23 cellular contexts compared by ENCODE assay signal in genomic region chr2:241115361-241115760, GRCh38. TPM values are rescaled to one million over a fixed set of nuclear protein-coding genes. Genes with fewer than 3 reads are reported as not detected.
DNase-seq lines count a peak whose midpoint lies in the region; ATAC-seq and TF ChIP-seq lines count a peak whose summit lies in the region.
"Had no signal": no experiment of that assay in that cellular context is flagged by ENCODE, and none has a peak within 500 bp of the region (broad histone marks: within the 10 kb centered on the region; RNA-seq: fewer than 3 reads in every experiment).

No MANE protein-coding gene starts in this region.

- H3K4me3 ChIP-seq in osteoblast (ENCODE audit: insufficient read depth, low read length): no peak overlapping the region
- H3K4me3 ChIP-seq: A549; BLaER1 treated with 17β-estradiol and CSF1 and Interleukin-3, amounts not matched to agents 10 nM and 100 nM; GM12878; HAP-1 had no signal

- H3K9me3 Mint-ChIP-seq in T-helper 1 cell treated with Interleukin-12 subunit alpha and Interleukin-12 subunit beta and Interleukin-4 antibody, amounts not matched to agents 30 μg/mL and 1 μg/mL, for 36 hours: no peaks in the 10 kb centered on the region
- H3K9me3 Mint-ChIP-seq: CD4-positive, alpha-beta T cell; CD8-positive, alpha-beta memory T cell; HFFc6 had no signal

- H3K27me3 Mint-ChIP-seq in T-helper 1 cell treated with Interleukin-12 subunit alpha and Interleukin-12 subunit beta and Interleukin-4 antibody, amounts not matched to agents 30 μg/mL and 1 μg/mL, for 36 hours (ENCODE audit: low read depth): no peaks in the 10 kb centered on the region
- H3K27me3 Mint-ChIP-seq in T-helper 17 cell: no peaks in the 10 kb centered on the region
- H3K27me3 Mint-ChIP-seq: CD4-positive, alpha-beta T cell; CD8-positive, alpha-beta memory T cell had no signal

- H3K4me1 ChIP-seq in osteoblast (ENCODE audit: insufficient read depth, low read length): no peaks in the 10 kb centered on the region
- H3K4me1 ChIP-seq: A549, BE2C, HAP-1 had no signal

- no peak overlapping the region for H3K4me2 ChIP-seq in osteoblast (ENCODE audit: insufficient read depth, low read length)
- H3K4me2 ChIP-seq: A549; BLaER1 treated with 17β-estradiol and CSF1 and Interleukin-3, amounts not matched to agents 10 nM and 100 nM had no signal

- H3K9me3 ChIP-seq in T-helper 17 cell (ENCODE audit: control insufficient read depth, low read length, poor library complexity, severe bottlenecking) (no peaks in the 10 kb centered on the region), osteoblast (ENCODE audit: low read depth, low read length) (no peaks in the 10 kb centered on the region)
- H3K9me3 ChIP-seq: A549, BE2C, HAP-1 had no signal

- H4K20me1 ChIP-seq in osteoblast (ENCODE audit: insufficient read depth, low read length): no peaks in the 10 kb centered on the region

- no peaks in the 10 kb centered on the region for H3K79me2 ChIP-seq in osteoblast (ENCODE audit: insufficient read depth, low read length)

- peak overlapping the region; percentile 62 for H3K27ac Mint-ChIP-seq in T-helper 1 cell treated with Interleukin-12 subunit alpha and Interleukin-12 subunit beta and Interleukin-4 antibody, amounts not matched to agents 30 μg/mL and 1 μg/mL, for 36 hours
- peak overlapping the region; percentile 90 for H3K27ac Mint-ChIP-seq in T-helper 17 cell
- H3K27ac Mint-ChIP-seq: CD14-positive monocyte; CD4-positive, alpha-beta T cell; HFFc6 had no signal

- H3K27me3 ChIP-seq in osteoblast (ENCODE audit: insufficient read depth, low read length): no peaks in the 10 kb centered on the region
- H3K27me3 ChIP-seq: BE2C; BLaER1 treated with 17β-estradiol and CSF1 and Interleukin-3, amounts not matched to agents 10 nM and 100 nM had no signal

- peaks cover 58% of the 10 kb centered on the region for H3K36me3 Mint-ChIP-seq in T-helper 1 cell treated with Interleukin-12 subunit alpha and Interleukin-12 subunit beta and Interleukin-4 antibody, amounts not matched to agents 30 μg/mL and 1 μg/mL, for 36 hours (ENCODE audit: low read depth)
- peaks cover 18% of the 10 kb centered on the region for H3K36me3 Mint-ChIP-seq in T-helper 17 cell (ENCODE audit: low read depth)

- H2AFZ ChIP-seq in osteoblast (ENCODE audit: low read length): no peak overlapping the region

- no peak overlapping the region for H3K4me3 Mint-ChIP-seq in T-helper 1 cell treated with Interleukin-12 subunit alpha and Interleukin-12 subunit beta and Interleukin-4 antibody, amounts not matched to agents 30 μg/mL and 1 μg/mL, for 36 hours
- no peak overlapping the region for H3K4me3 Mint-ChIP-seq in T-helper 17 cell
- H3K4me3 Mint-ChIP-seq: CD14-positive monocyte; CD4-positive, alpha-beta T cell; HFFc6 had no signal

- H3K36me3 ChIP-seq in osteoblast (ENCODE audit: insufficient read depth, low read length): no peaks in the 10 kb centered on the region

- no peak for ATAC-seq in T-helper 17 cell
- ATAC-seq in GM21619 (IDR thresholded peaks at IDR 0.05; ENCODE audit: unreplicated experiment): no peak
- ATAC-seq in HG03108 (IDR thresholded peaks at IDR 0.05; ENCODE audit: unreplicated experiment): no peak
- ATAC-seq: A549, GM12878 had no signal

- H3K4me1 Mint-ChIP-seq in T-helper 1 cell treated with Interleukin-12 subunit alpha and Interleukin-12 subunit beta and Interleukin-4 antibody, amounts not matched to agents 30 μg/mL and 1 μg/mL, for 36 hours (ENCODE audit: low read depth): peaks cover 21% of the 10 kb centered on the region
- peaks cover 13% of the 10 kb centered on the region for H3K4me1 Mint-ChIP-seq in T-helper 17 cell
- H3K4me1 Mint-ChIP-seq: CD14-positive monocyte had no signal

- no peak for TF ChIP-seq CTCF in osteoblast (IDR thresholded peaks at IDR 0.05; ENCODE audit: extremely low read depth, low read depth, low read length)

- DNase-seq in T-helper 1 cell (no peak), T-helper 17 cell (no peak), astrocyte of the hippocampus (ENCODE audit: low read depth, low spot score) (peak; percentile 2), osteoblast (ENCODE audit: insufficient read length, low spot score, missing footprints) (peak; percentile 2)
- DNase-seq: ACHN; AML-193; BE2C; CD4-positive, alpha-beta T cell; CD8-positive, alpha-beta memory T cell; DMS 273 treated with DMSO at 0.1 percent for 48 hours; DMS79; EL; GDM1; GOT3; HFFc6 had no signal

- H3K27ac ChIP-seq in osteoblast (ENCODE audit: low read depth, low read length): no peak overlapping the region
- H3K27ac ChIP-seq: A549; BLaER1 treated with 17β-estradiol and CSF1 and Interleukin-3, amounts not matched to agents 10 nM and 100 nM had no signal

RNA-seq across cellular contexts. Expression of gene MTERF4, which starts 13.3 kb away (rescaled TPM):
- 10 to 100 TPM; 66.7 to 82.9 TPM for total RNA-seq in T-helper 17 cell
- 20.3 and 30.0 TPM in 2 replicates for total RNA-seq in osteoblast

RNA-seq across cellular contexts. Expression of gene PASK, which starts 33.9 kb away (rescaled TPM):
- total RNA-seq in T-helper 17 cell: 100 to 1,000 TPM; 108 to 163 TPM
- total RNA-seq in osteoblast: 5.0 and 5.8 TPM in 2 replicates

RNA-seq across cellular contexts. Expression of gene PPP1R7, which starts 34.9 kb away (rescaled TPM):
- total RNA-seq in T-helper 17 cell (10 to 100 TPM; 40.0 to 54.8 TPM), osteoblast (46.7 and 73.7 TPM in 2 replicates)

Comparison
In these comparisons a context has a peak if more than half of its experiments do, and no peak if none do; other contexts are left out.
1. DNase-seq: peak in astrocyte of the hippocampus (single experiment) and osteoblast (single experiment); none in T-helper 1 cell (0 of 5) and T-helper 17 cell (0 of 3).
2. RNA of gene PASK, which starts 33.9 kb away (total RNA-seq): 108 to 163 TPM in T-helper 17 cell; 5.0 to 5.8 TPM in osteoblast; every median in the first group is over 10 times any median in the second.